14 cellular contexts compared by ENCODE assay signal in genomic region chr17:50168319-50168718, GRCh38. TPM values are rescaled to one million over a fixed set of nuclear protein-coding genes. Genes with fewer than 3 reads are reported as not detected.
DNase-seq lines count a peak whose midpoint lies in the region; ATAC-seq and TF ChIP-seq lines count a peak whose summit lies in the region.
"Had no signal": no experiment of that assay in that cellular context is flagged by ENCODE, and none has a peak within 500 bp of the region (broad histone marks: within the 10 kb centered on the region; RNA-seq: fewer than 3 reads in every experiment).

No MANE protein-coding gene starts in this region.

- H3K14ac ChIP-seq in mesenchymal stem cell (ENCODE audit: low read length in 2 of 2): no peak overlapping the region

- BruUV-seq in PC-3 (replicated peaks; lab: Mats Ljungman, UMichigan): no TSS peak

- no peak overlapping the region for H3K23ac ChIP-seq in mesenchymal stem cell (ENCODE audit: low read length in 2 of 2)

- CTCF ChIA-PET in activated CD8-positive, alpha-beta memory T cell treated with anti-CD3 and anti-CD28 coated beads, Interleukin-2, amount 10 ng/mL, durations not matched to agents 7 days and 5 days (lab: Charles Lee): interaction anchor here (0.9 to 7.6 kb wide), 12 partner anchors 10 to 130 kb away, joined by 3 to 82 read pairs (median 5); partner anchors contain the start of genes COL1A1 and PPP1R9B
- CTCF ChIA-PET in PC-3 (lab: Charles Lee): interaction anchor here (0.6 kb wide), 1 partner anchor 28 kb away, joined by 3 read pairs; no protein-coding TSS in a partner anchor

- peak overlapping the region; percentile 47 for H3K27ac Mint-ChIP-seq in activated CD8-positive, alpha-beta memory T cell treated with anti-CD3 and anti-CD28 coated beads, Interleukin-2, amount 10 ng/mL, durations not matched to agents 7 days and 5 days
- peak overlapping the region; percentile 98 for H3K27ac Mint-ChIP-seq in T-helper 17 cell
- peak overlapping the region; percentile 71 for H3K27ac Mint-ChIP-seq in stimulated activated naive B cell treated with anti-CD40 and anti-IgM and Interleukin-4, amounts not matched to agents 10 μg/mL and 1 μg/mL and 100 μg/mL, for 72 hours

- H3F3A ChIP-seq in PC-3 (ENCODE audit: low read length, unreplicated experiment): no peaks in the 10 kb centered on the region

- H3K4me1 ChIP-seq in mesenchymal stem cell (ENCODE audit: control insufficient read depth, insufficient read depth, low read depth, low read length): peaks cover 19% of the 10 kb centered on the region
- H3K4me1 ChIP-seq in PC-3 (ENCODE audit: insufficient read depth, low read length): peaks cover 29% of the 10 kb centered on the region

- H3K4ac ChIP-seq in mesenchymal stem cell (ENCODE audit: low read depth in 1 of 2, low read length in 2 of 2): no peak overlapping the region

- H3K9ac ChIP-seq in mesenchymal stem cell (ENCODE audit: low read length): no peak overlapping the region
- H3K9ac ChIP-seq in PC-3 (ENCODE audit: low read length): no peak overlapping the region

- no peak for TF ChIP-seq CTCF in PC-3 (conservative IDR thresholded peaks at IDR 0.05; ENCODE audit: low read depth, low read length)

- peak overlapping the region; percentile 41 for H2BK15ac ChIP-seq in mesenchymal stem cell (ENCODE audit: low read depth, poor library complexity, severe bottlenecking)

- H3K4me3 ChIP-seq in mesenchymal stem cell (ENCODE audit: insufficient read depth in 1 of 2, low read depth in 1 of 2, low read length in 2 of 2) (peak overlapping the region in 1 of 2 experiments; percentile 3), PC-3 (ENCODE audit: low read length) (no peak overlapping the region)
- H3K4me3 ChIP-seq: hepatocyte had no signal

- 88% methylated on average over 13 of the region's 13 CpGs for WGBS in mesenchymal stem cell

- ATAC-seq in activated CD8-positive, alpha-beta memory T cell treated with anti-CD3 and anti-CD28 coated beads, Interleukin-2, amount 10 ng/mL, durations not matched to agents 7 days and 5 days: no peak
- ATAC-seq in T-helper 17 cell (no peak), PC-3 (no peak)
- ATAC-seq in stimulated activated naive B cell treated with anti-CD40 and anti-IgM and Interleukin-4, amounts not matched to agents 10 μg/mL and 1 μg/mL and 100 μg/mL, for 72 hours (replicated peaks): no peak

- POLR2A ChIA-PET in PC-3 (lab: Charles Lee; ENCODE audit: unreplicated experiment): no interaction called here

- H2AFZ ChIP-seq in mesenchymal stem cell (ENCODE audit: low read depth, low read length) (no peak overlapping the region), PC-3 (ENCODE audit: low read length) (no peak overlapping the region)
- H2AFZ ChIP-seq: hepatocyte had no signal

- no peaks in the 10 kb centered on the region for H3K9me2 ChIP-seq in PC-3 (replicated peaks; ENCODE audit: low read length)

- no peak overlapping the region for H3K4me2 ChIP-seq in mesenchymal stem cell (ENCODE audit: low read length, poor library complexity, severe bottlenecking)
- H3K4me2 ChIP-seq in PC-3 (ENCODE audit: low read length): no peak overlapping the region
- H3K4me2 ChIP-seq: hepatocyte had no signal

- H3K9me3 ChIP-seq in T-helper 17 cell (ENCODE audit: control insufficient read depth, low read length, poor library complexity, severe bottlenecking): no peaks in the 10 kb centered on the region
- H3K9me3 ChIP-seq in mesenchymal stem cell (ENCODE audit: control insufficient read depth, low read length): no peaks in the 10 kb centered on the region
- H3K9me3 ChIP-seq in PC-3 (ENCODE audit: low read length): no peaks in the 10 kb centered on the region

- no peak overlapping the region for H2BK120ac ChIP-seq in mesenchymal stem cell (ENCODE audit: low read depth, low read length)

- peak overlapping the region; percentile 40 for H2AK5ac ChIP-seq in mesenchymal stem cell (ENCODE audit: low read length, severe bottlenecking)

- H3K27me3 ChIP-seq in mesenchymal stem cell (ENCODE audit: control insufficient read depth in 1 of 2, insufficient read depth in 1 of 2, low read length in 2 of 2): no peaks in the 10 kb centered on the region
- H3K27me3 ChIP-seq in PC-3 (ENCODE audit: low read length): no peaks in the 10 kb centered on the region
- H3K27me3 ChIP-seq: hepatocyte had no signal

- no peak overlapping the region for H4K8ac ChIP-seq in mesenchymal stem cell (ENCODE audit: low read length)

- H3K9me3 Mint-ChIP-seq in activated CD8-positive, alpha-beta memory T cell treated with anti-CD3 and anti-CD28 coated beads, Interleukin-2, amount 10 ng/mL, durations not matched to agents 7 days and 5 days (ENCODE audit: low read depth): no peaks in the 10 kb centered on the region
- no peaks in the 10 kb centered on the region for H3K9me3 Mint-ChIP-seq in stimulated activated naive B cell treated with anti-CD40 and anti-IgM and Interleukin-4, amounts not matched to agents 10 μg/mL and 1 μg/mL and 100 μg/mL, for 72 hours
- H3K9me3 Mint-ChIP-seq: activated T-helper 2 cell treated with anti-CD3 and anti-CD28 coated beads, Interferon-gamma antibody, Interleukin-2, Interleukin-4, amounts not matched to agents 10 μg/mL and 5 μg/mL and 100 μg/mL, durations not matched to agents 14 hours and 24 hours and 36 hours had no signal

- no peak overlapping the region for H4K91ac ChIP-seq in mesenchymal stem cell (ENCODE audit: low read length)

- peaks cover 22% of the 10 kb centered on the region for H3K4me1 Mint-ChIP-seq in activated CD8-positive, alpha-beta memory T cell treated with anti-CD3 and anti-CD28 coated beads, Interleukin-2, amount 10 ng/mL, durations not matched to agents 7 days and 5 days
- H3K4me1 Mint-ChIP-seq in T-helper 17 cell: peaks cover 24% of the 10 kb centered on the region
- H3K4me1 Mint-ChIP-seq in stimulated activated naive B cell treated with anti-CD40 and anti-IgM and Interleukin-4, amounts not matched to agents 10 μg/mL and 1 μg/mL and 100 μg/mL, for 72 hours: peaks cover 41 to 47% of the 10 kb centered on the region in 2 donors

- H3K27me3 Mint-ChIP-seq in activated CD8-positive, alpha-beta memory T cell treated with anti-CD3 and anti-CD28 coated beads, Interleukin-2, amount 10 ng/mL, durations not matched to agents 7 days and 5 days: no peaks in the 10 kb centered on the region
- H3K27me3 Mint-ChIP-seq in T-helper 17 cell: no peaks in the 10 kb centered on the region
- no peaks in the 10 kb centered on the region for H3K27me3 Mint-ChIP-seq in stimulated activated naive B cell treated with anti-CD40 and anti-IgM and Interleukin-4, amounts not matched to agents 10 μg/mL and 1 μg/mL and 100 μg/mL, for 72 hours

- H4K20me1 ChIP-seq in PC-3 (ENCODE audit: low read length): no peaks in the 10 kb centered on the region

- H3K36me3 Mint-ChIP-seq in activated CD8-positive, alpha-beta memory T cell treated with anti-CD3 and anti-CD28 coated beads, Interleukin-2, amount 10 ng/mL, durations not matched to agents 7 days and 5 days: no peaks in the 10 kb centered on the region
- H3K36me3 Mint-ChIP-seq in T-helper 17 cell (ENCODE audit: low read depth): no peaks in the 10 kb centered on the region
- peaks cover 0 to 1% of the 10 kb centered on the region in 2 donors for H3K36me3 Mint-ChIP-seq in stimulated activated naive B cell treated with anti-CD40 and anti-IgM and Interleukin-4, amounts not matched to agents 10 μg/mL and 1 μg/mL and 100 μg/mL, for 72 hours

- H3K79me1 ChIP-seq in mesenchymal stem cell (replicated peaks; ENCODE audit: low read length, poor library complexity, severe bottlenecking): peaks cover 3% of the 10 kb centered on the region

- H2BK5ac ChIP-seq in mesenchymal stem cell (ENCODE audit: low read depth, low read length, poor library complexity, severe bottlenecking): no peak overlapping the region

- no peak overlapping the region for H2BK12ac ChIP-seq in mesenchymal stem cell (ENCODE audit: low read length in 2 of 2)

- H3K4me3 Mint-ChIP-seq in activated CD8-positive, alpha-beta memory T cell treated with anti-CD3 and anti-CD28 coated beads, Interleukin-2, amount 10 ng/mL, durations not matched to agents 7 days and 5 days: no peak overlapping the region
- peak overlapping the region; percentile 85 for H3K4me3 Mint-ChIP-seq in T-helper 17 cell
- H3K4me3 Mint-ChIP-seq in stimulated activated naive B cell treated with anti-CD40 and anti-IgM and Interleukin-4, amounts not matched to agents 10 μg/mL and 1 μg/mL and 100 μg/mL, for 72 hours: no peak overlapping the region

- intact Hi-C loops in PC-3 (cut with micrococcal nuclease): no loop called here

- DNase-seq in activated CD8-positive, alpha-beta memory T cell treated with anti-CD3 and anti-CD28 coated beads, Interleukin-2, amount 10 ng/mL, durations not matched to agents 7 days and 5 days: no peak
- no peak for DNase-seq in activated CD8-positive, alpha-beta memory T cell treated with anti-CD3 and anti-CD28 coated beads, Interleukin-2, amount 50 U/mL, for 48 hours
- DNase-seq in T-helper 17 cell: no peak
- no peak for DNase-seq in mesenchymal stem cell
- no peak for DNase-seq in stimulated activated naive B cell treated with anti-CD40 and anti-IgM and Interleukin-4, amounts not matched to agents 10 μg/mL and 1 μg/mL and 100 μg/mL, for 72 hours
- no peak for DNase-seq in stimulated activated naive CD4-positive, alpha-beta T cell treated with Interleukin-2 at 50 U/mL for 16 hours (lab: John Stamatoyannopoulos, UW)
- DNase-seq in NCI-H748 treated with DMSO at 0.1 percent for 48 hours (lab: John Stamatoyannopoulos, UW): no peak
- DNase-seq in PC-3: no peak
- DNase-seq: NCI-H1105, NCI-H2171 had no signal

- H3K36me3 ChIP-seq in mesenchymal stem cell (ENCODE audit: control insufficient read depth in 1 of 2, insufficient read depth in 2 of 2, low read depth in 1 of 2, low read length in 2 of 2): peaks cover 0 to 4% of the 10 kb centered on the region in 2 experiments
- H3K36me3 ChIP-seq in PC-3 (ENCODE audit: low read depth, low read length): no peaks in the 10 kb centered on the region

- H3K18ac ChIP-seq in mesenchymal stem cell (ENCODE audit: low read depth in 1 of 2, low read length in 2 of 2): no peak overlapping the region

- no peak overlapping the region for H3K27ac ChIP-seq in mesenchymal stem cell (ENCODE audit: low read length, poor library complexity, severe bottlenecking)
- H3K27ac ChIP-seq in PC-3 (ENCODE audit: low read length): no peak overlapping the region
- H3K27ac ChIP-seq: hepatocyte had no signal

- H3K79me2 ChIP-seq in PC-3 (ENCODE audit: low read length): no peaks in the 10 kb centered on the region
- H3K79me2 ChIP-seq: hepatocyte had no signal

RNA-seq across cellular contexts. Expression of gene SGCA, which starts 2.5 kb away (rescaled TPM):
- total RNA-seq in activated CD8-positive, alpha-beta memory T cell treated with anti-CD3 and anti-CD28 coated beads, Interleukin-2, amount 10 ng/mL, durations not matched to agents 7 days and 5 days: under 1 TPM in 1 of 2 experiments, not detected in 1; 0.23 TPM
- total RNA-seq in T-helper 17 cell: not detected
- polyA plus RNA-seq in mesenchymal stem cell (2013, experiment 1 of 2): 0.14 TPM
- 0.08 TPM for polyA plus RNA-seq in mesenchymal stem cell (2013, experiment 2 of 2)
- total RNA-seq in PC-3 (2014; rRNA removed): not detected in 2 replicates
- total RNA-seq: activated CD8-positive, alpha-beta memory T cell treated with anti-CD3 and anti-CD28 coated beads for 36 hours; kidney epithelial cell had no signal

RNA-seq across cellular contexts. Expression of gene PPP1R9B, which starts 17.8 kb away (rescaled TPM):
- 100 to 1,000 TPM; 108 to 121 TPM for total RNA-seq in activated CD8-positive, alpha-beta memory T cell treated with anti-CD3 and anti-CD28 coated beads, Interleukin-2, amount 10 ng/mL, durations not matched to agents 7 days and 5 days
- total RNA-seq in T-helper 17 cell: 100 to 1,000 TPM in 1 of 2 donors, 10 to 100 TPM in 1; 82.9 to 111 TPM
- 34.9 TPM for polyA plus RNA-seq in mesenchymal stem cell (2013, experiment 1 of 2)
- polyA plus RNA-seq in mesenchymal stem cell (2013, experiment 2 of 2): 33.0 TPM
- total RNA-seq in PC-3 (2014; rRNA removed): 67.7 and 95.0 TPM in 2 replicates

RNA-seq across cellular contexts. Expression of gene COL1A1, which starts 33.1 kb away (rescaled TPM):
- 1 to 10 TPM in 1 of 2 experiments, under 1 TPM in 1; 0.67 to 1.6 TPM for total RNA-seq in activated CD8-positive, alpha-beta memory T cell treated with anti-CD3 and anti-CD28 coated beads, Interleukin-2, amount 10 ng/mL, durations not matched to agents 7 days and 5 days
- 10 to 100 TPM; 15.4 to 16.6 TPM for total RNA-seq in T-helper 17 cell
- 4,381 TPM for polyA plus RNA-seq in mesenchymal stem cell (2013, experiment 1 of 2)
- polyA plus RNA-seq in mesenchymal stem cell (2013, experiment 2 of 2): 4,150 TPM
- total RNA-seq in PC-3 (2014; rRNA removed): 30.6 and 56.2 TPM in 2 replicates

RNA-seq across cellular contexts. Expression of gene SAMD14, which starts 38.4 kb away (rescaled TPM):
- total RNA-seq in activated CD8-positive, alpha-beta memory T cell treated with anti-CD3 and anti-CD28 coated beads, Interleukin-2, amount 10 ng/mL, durations not matched to agents 7 days and 5 days: 1 to 10 TPM in 1 of 2 experiments, under 1 TPM in 1; 0.35 to 1.1 TPM
- 1 to 10 TPM; 1.7 to 5.8 TPM for total RNA-seq in T-helper 17 cell
- 17.9 TPM for polyA plus RNA-seq in mesenchymal stem cell (2013, experiment 1 of 2)
- polyA plus RNA-seq in mesenchymal stem cell (2013, experiment 2 of 2): 17.2 TPM
- 0.11 and 0.17 TPM in 2 replicates for total RNA-seq in PC-3 (2014; rRNA removed)

Comparison
In these comparisons a context has a peak if more than half of its experiments do, and no peak if none do; other contexts are left out.
1. H3K27ac Mint-ChIP-seq: peak in every context shown above with its lines; median percentile 98 in T-helper 17 cell; 71 in stimulated activated naive B cell treated with anti-CD40 and anti-IgM and Interleukin-4, amounts not matched to agents 10 μg/mL and 1 μg/mL and 100 μg/mL, for 72 hours; 47 in activated CD8-positive, alpha-beta memory T cell treated with anti-CD3 and anti-CD28 coated beads, Interleukin-2, amount 10 ng/mL, durations not matched to agents 7 days and 5 days.
2. RNA of gene COL1A1, which starts 33.1 kb away (total RNA-seq): 30.6 to 56.2 TPM in PC-3 and 15.4 to 16.6 TPM in T-helper 17 cell; 0.67 to 1.6 TPM in activated CD8-positive, alpha-beta memory T cell treated with anti-CD3 and anti-CD28 coated beads, Interleukin-2, amount 10 ng/mL, durations not matched to agents 7 days and 5 days; every median in the first group is over 4 times any median in the second.